In genomic region chr16:53098526-53099317, GRCh38 we compare ENCODE assay signal across 2 cellular contexts.
TF ChIP-seq lines count a peak whose summit lies in the region.

No MANE protein-coding gene starts in this region.

TF ChIP-seq in IMR-90, 13 proteins besides CTCF, POLR2A, EP300 and RAD21 (continued from another document):
- TF ChIP-seq ELK1 (IDR thresholded peaks at IDR 0.05; ENCODE audit: borderline replicate concordance, low read depth, low read length) (no peak), MAZ (IDR thresholded peaks at IDR 0.05; ENCODE audit: borderline replicate concordance, low read depth, low read length) (peak; percentile 34; the same call in 1 of the 2 replicates), RFX5 (IDR thresholded peaks at IDR 0.05; ENCODE audit: low read depth, low read length) (no peak), FOS (IDR thresholded peaks at IDR 0.05; ENCODE audit: low read depth, low read length) (peak; percentile 58), RCOR1 (IDR thresholded peaks at IDR 0.05; ENCODE audit: insufficient replicate concordance, low read length) (peak; percentile 5), BHLHE40 (IDR thresholded peaks at IDR 0.05; ENCODE audit: low read depth, low read length) (no peak), CEBPB (IDR thresholded peaks at IDR 0.05; ENCODE audit: low read depth, low read length) (peak; percentile 44; the same call in 1 of the 2 replicates), MAFK (IDR thresholded peaks at IDR 0.05; ENCODE audit: low read depth, low read length) (no peak)

TF ChIP-seq in SK-N-SH, 30 proteins besides CTCF, POLR2A, EP300 and RAD21 (continued from another document):
- TF ChIP-seq MAX (IDR thresholded peaks at IDR 0.05; ENCODE audit: low read depth) (peak; percentile 44; the same call in 1 of the 2 replicates), USF1 (IDR thresholded peaks at IDR 0.05; ENCODE audit: borderline replicate concordance, low read depth) (no peak), JUND (IDR thresholded peaks at IDR 0.05) (peak; percentile 79), RXRA (IDR thresholded peaks at IDR 0.05; ENCODE audit: borderline replicate concordance, low read depth) (peak; percentile 70; the same call in 1 of the 2 replicates), ZBTB33 (IDR thresholded peaks at IDR 0.05; ENCODE audit: borderline replicate concordance, low read depth) (no peak; the same call in 1 of the 2 replicates), SIN3A (IDR thresholded peaks at IDR 0.05; ENCODE audit: borderline replicate concordance, low read depth, low read length) (peak; percentile 51; the same call in 1 of the 2 replicates), GABPA (IDR thresholded peaks at IDR 0.05; ENCODE audit: low read depth) (no peak; the same call in 1 of the 2 replicates), GATA2 (CRISPR knock-in tag; IDR thresholded peaks at IDR 0.05) (0 out of 2 replicates have a peak, but pooled peaks have one; percentile 5), MEF2A (IDR thresholded peaks at IDR 0.05; ENCODE audit: borderline replicate concordance, low read depth) (peak; percentile 27; the same call in 1 of the 2 replicates), MXI1 (IDR thresholded peaks at IDR 0.05; ENCODE audit: low read depth, low read length) (peak; percentile 49; the same call in 1 of the 2 replicates), ELF1 (IDR thresholded peaks at IDR 0.05) (0 out of 2 replicates have a peak, but pooled peaks have one; percentile 11), FOXM1 (IDR thresholded peaks at IDR 0.05; ENCODE audit: low read depth) (no peak), NFIC (IDR thresholded peaks at IDR 0.05; ENCODE audit: borderline replicate concordance) (peak; percentile 72; the same call in 1 of the 2 replicates), POLR2AphosphoS5 (IDR thresholded peaks at IDR 0.05; ENCODE audit: low read depth, low read length) (peak; percentile 66; the same call in 1 of the 2 replicates), TAF1 (IDR thresholded peaks at IDR 0.05; ENCODE audit: borderline replicate concordance, low read depth, low read length) (0 out of 2 replicates have a peak, but pooled peaks have one; percentile 31)
- TF ChIP-seq, protein P1, sequence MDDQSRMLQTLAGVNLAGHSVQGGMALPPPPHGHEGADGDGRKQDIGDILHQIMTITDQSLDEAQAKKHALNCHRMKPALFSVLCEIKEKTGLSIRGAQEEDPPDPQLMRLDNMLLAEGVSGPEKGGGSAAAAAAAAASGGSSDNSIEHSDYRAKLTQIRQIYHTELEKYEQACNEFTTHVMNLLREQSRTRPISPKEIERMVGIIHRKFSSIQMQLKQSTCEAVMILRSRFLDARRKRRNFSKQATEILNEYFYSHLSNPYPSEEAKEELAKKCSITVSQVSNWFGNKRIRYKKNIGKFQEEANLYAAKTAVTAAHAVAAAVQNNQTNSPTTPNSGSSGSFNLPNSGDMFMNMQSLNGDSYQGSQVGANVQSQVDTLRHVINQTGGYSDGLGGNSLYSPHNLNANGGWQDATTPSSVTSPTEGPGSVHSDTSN (IDR thresholded peaks at IDR 0.05): peak; percentile 66
